8 cellular contexts compared by ENCODE assay signal in the genomic region with DNA sequence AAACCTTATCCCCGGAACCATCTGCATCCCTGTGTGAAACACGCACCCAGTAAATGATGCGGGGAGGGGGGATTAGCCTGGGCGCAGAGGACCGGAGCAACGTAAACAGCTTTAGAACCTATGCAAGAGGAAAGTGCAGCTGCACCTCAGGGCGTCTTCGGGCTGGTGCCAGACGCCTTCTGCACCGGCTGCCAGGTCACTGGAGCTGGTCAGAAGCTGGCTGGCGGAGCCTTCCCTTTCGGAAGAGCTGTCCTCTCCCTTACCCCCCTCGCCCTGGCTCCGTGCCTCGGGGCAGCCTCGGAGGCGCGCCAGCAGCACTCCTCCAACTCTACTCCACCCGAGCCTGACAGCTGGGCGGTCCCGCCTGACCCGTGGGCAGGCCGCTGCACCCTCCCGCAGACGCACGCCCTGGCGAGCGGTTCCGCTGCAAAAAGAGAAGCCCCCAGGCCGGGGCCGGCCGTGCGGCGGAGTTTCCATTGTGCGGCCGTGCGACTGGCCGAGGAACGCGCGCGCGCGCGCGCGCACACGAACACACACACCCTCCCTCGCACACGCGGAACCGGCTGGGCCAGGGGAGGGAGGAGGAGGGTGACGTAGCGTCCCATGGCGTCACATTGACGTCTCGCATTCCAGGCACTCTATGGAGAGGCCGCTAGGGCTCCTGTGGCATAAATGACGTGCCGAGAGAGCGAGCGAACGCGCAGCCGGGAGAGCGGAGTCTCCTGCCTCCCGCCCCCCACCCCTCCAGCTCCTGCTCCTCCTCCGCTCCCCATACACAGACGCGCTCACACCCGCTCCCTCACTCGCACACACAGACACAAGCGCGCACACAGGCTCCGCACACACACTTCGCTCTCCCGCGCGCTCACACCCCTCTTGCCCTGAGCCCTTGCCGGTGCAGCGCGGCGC. TPM values are rescaled to one million over a fixed set of nuclear protein-coding genes. Genes with fewer than 3 reads are reported as not detected.
DNase-seq lines count a peak whose midpoint lies in the region; TF ChIP-seq lines count a peak whose summit lies in the region.

TSS of gene NR4A3 (plus strand) at position 699 of the 909 bp plus-strand sequence. CDS start 6,158 bp downstream, outside the sequence.

- peak within 1 kb of the TSS; percentile 92 to 100 (median 99) for H3K27ac ChIP-seq in stomach

- TF ChIP-seq CTCF in fibroblast of villous mesenchyme (IDR thresholded peaks at IDR 0.05; ENCODE audit: insufficient read depth, low read depth, low read length) (peak; percentile 7), neural crest cell (conservative IDR thresholded peaks at IDR 0.05) (peak; percentile 51), stomach (IDR thresholded peaks at IDR 0.05) (peak in 4 of 7 experiments; percentile 28 to 52 (median 40))

- H3K9me3 ChIP-seq in MG63 (no peaks in the 10 kb centered on the region), stomach (no peaks in the 10 kb centered on the region)

- peak within 1 kb of the TSS; percentile 88 for H3K4me3 Mint-ChIP-seq in neural crest cell

- peaks cover 62% of the 10 kb centered on the region for H3K27me3 ChIP-seq in H7 (ENCODE audit: control insufficient read depth, insufficient read depth, low read length)
- H3K27me3 ChIP-seq in MG63, result peaks cover 6% of the 10 kb centered on the region
- peaks cover 0 to 44% (median 18%) of the 10 kb centered on the region in 3 donors for H3K27me3 ChIP-seq in stomach

- H3K4me3 ChIP-seq in H7 (ENCODE audit: insufficient read depth, low read depth, low read length) (peak within 1 kb of the TSS; percentile 80), MG63 (peak within 1 kb of the TSS; percentile 87), fibroblast of villous mesenchyme (ENCODE audit: low read depth, low read length) (peak within 1 kb of the TSS; percentile 91), stomach (peak within 1 kb of the TSS; percentile 71 to 95 (median 81))

- TF ChIP-seq POLR2A in stomach (IDR thresholded peaks at IDR 0.05), result peak in 2 of 4 donors; percentile 80 to 95

- H3K9me3 Mint-ChIP-seq in neural crest cell, result no peaks in the 10 kb centered on the region

- WGBS in stomach, 5 donors, result 0 to 2% (median 1%) methylated on average over 58 to 83 of the region's 83 CpGs

- peak within 1 kb of the TSS; percentile 98 for H3K27ac Mint-ChIP-seq in neural crest cell (ENCODE audit: unreplicated experiment)

- peaks cover 55% of the 10 kb centered on the region for H3K27me3 Mint-ChIP-seq in neural crest cell (ENCODE audit: low read depth)

- peak; percentile 88 for TF ChIP-seq EP300 in stomach (IDR thresholded peaks at IDR 0.05)

- H3K36me3 Mint-ChIP-seq in neural crest cell (ENCODE audit: low read depth), result no peaks in the 10 kb centered on the region

- intact Hi-C loops in stomach (cut with DNase I; ENCODE audit: low total_unique reads), result no loop called here

- peaks cover 59% of the 10 kb centered on the region for H3K4me1 Mint-ChIP-seq in neural crest cell

- DNase-seq in ELF-1 (ENCODE audit: low read depth, low spot score) (peak; percentile 96), H7 (peak; percentile 89), MG63 (peak; percentile 85), SHP77 treated with DMSO at 0.1 percent for 48 hours (lab: John Stamatoyannopoulos, UW) (peak; percentile 89), activated gamma-delta T cell (lab: John Stamatoyannopoulos, UW) (peak; percentile 79), fibroblast of villous mesenchyme (ENCODE audit: low read depth) (peak; percentile 98), neural crest cell (ENCODE audit: low read depth, low spot score) (peak; percentile 79), stomach (peak; percentile 96)

- H3K36me3 ChIP-seq in H7 (replicated peaks; ENCODE audit: control insufficient read depth, insufficient read depth, low read length) (no peaks in the 10 kb centered on the region), MG63 (no peaks in the 10 kb centered on the region), stomach (no peaks in the 10 kb centered on the region)

- H3K4me1 ChIP-seq in stomach, result peaks cover 23 to 61% (median 57%) of the 10 kb centered on the region in 4 donors

RNA-seq across cellular contexts. Expression of gene NR4A3, which starts in this region (rescaled TPM):
- 0.10 and 0.18 TPM in 2 replicates for total RNA-seq in H7 (2014; rRNA removed; shearing (Covaris generic))
- not detected in 2 replicates for total RNA-seq in MG63 (2014; rRNA removed; shearing (Covaris generic); ENCODE audit: low replicate concordance)
- total RNA-seq in fibroblast of villous mesenchyme (under 0.01 TPM in 2 replicates), neural crest cell (0.91 and 0.93 TPM in 2 replicates), stomach (10 to 100 TPM in 1 of 5 donors, 1 to 10 TPM in 3, under 1 TPM in 1; 0.58 to 51.8 (median 2.6) TPM)
- 1 to 10 TPM; 1.3 to 4.9 (median 3.9) TPM for polyA plus RNA-seq in stomach

Comparison
In these comparisons a context has a peak if more than half of its experiments do, and no peak if none do; other contexts are left out.
1. Peak in every context shown above with its lines: DNase-seq, H3K4me3 ChIP-seq and H3K27ac ChIP-seq.
2. Peak in DNase-seq and H3K4me3 ChIP-seq in H7; RNA of the gene not detected or under 1 TPM.
3. Peak in DNase-seq and H3K4me3 ChIP-seq in MG63; RNA of the gene not detected or under 1 TPM.
4. Peak in DNase-seq and H3K4me3 ChIP-seq in fibroblast of villous mesenchyme; RNA of the gene not detected or under 1 TPM.
5. Peak in DNase-seq in neural crest cell; RNA of the gene not detected or under 1 TPM.